In the genomic region with DNA sequence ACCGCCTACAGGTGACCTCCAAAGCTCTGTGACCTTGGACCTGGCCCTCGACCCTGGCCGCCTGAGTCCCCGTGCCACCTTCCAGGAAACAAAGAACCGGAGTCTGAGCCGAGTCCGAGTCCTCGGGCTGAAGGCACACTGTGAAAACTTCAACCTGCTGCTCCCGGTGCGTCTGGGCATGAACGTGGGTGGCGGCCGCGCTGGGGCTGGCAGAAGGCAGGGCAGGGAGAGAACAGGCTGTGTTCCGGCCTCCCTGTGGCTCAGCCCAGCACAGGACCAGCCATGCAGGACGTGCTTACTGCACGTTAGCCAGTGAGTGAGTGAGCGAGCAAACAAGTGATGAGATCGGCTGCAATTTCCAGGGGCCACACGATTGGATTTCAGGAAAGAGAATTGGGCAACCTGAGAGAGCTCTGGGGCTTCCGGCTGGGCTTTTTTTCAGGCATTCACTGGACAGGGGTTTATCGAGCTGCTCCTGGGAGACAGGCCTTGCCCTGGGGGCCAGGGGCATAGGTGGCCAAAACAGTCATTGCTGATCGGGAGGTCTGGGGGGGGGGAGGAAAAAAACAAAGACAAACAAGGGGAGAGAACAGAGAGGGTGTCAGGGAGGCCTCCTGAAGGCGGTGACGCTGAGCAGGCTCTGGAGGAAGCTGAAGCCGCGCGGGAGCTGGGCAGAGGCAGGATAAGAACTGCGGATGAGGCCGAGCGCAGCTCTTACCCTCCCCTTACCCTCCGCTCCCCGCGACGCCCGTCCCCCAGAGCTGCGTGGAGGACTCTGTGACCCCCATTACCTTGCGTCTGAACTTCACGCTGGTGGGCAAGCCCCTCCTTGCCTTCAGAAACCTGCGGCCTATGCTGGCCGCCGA, we compare ENCODE assay signal across 1 cellular context.
TF ChIP-seq lines count a peak whose summit lies in the region.

No MANE protein-coding gene starts in this region.

TF ChIP-seq in HepG2, 621 proteins besides CTCF, POLR2A, EP300 and RAD21 (continued from another document and continues in another):
- TF ChIP-seq, protein P1, sequence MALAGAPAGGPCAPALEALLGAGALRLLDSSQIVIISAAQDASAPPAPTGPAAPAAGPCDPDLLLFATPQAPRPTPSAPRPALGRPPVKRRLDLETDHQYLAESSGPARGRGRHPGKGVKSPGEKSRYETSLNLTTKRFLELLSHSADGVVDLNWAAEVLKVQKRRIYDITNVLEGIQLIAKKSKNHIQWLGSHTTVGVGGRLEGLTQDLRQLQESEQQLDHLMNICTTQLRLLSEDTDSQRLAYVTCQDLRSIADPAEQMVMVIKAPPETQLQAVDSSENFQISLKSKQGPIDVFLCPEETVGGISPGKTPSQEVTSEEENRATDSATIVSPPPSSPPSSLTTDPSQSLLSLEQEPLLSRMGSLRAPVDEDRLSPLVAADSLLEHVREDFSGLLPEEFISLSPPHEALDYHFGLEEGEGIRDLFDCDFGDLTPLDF (CRISPR knock-in tag; IDR thresholded peaks at IDR 0.05), result no peak
- TF ChIP-seq RFX3 (CRISPR knock-in tag; IDR thresholded peaks at IDR 0.05) (no peak), SPEN (CRISPR knock-in tag; IDR thresholded peaks at IDR 0.05; ENCODE audit: low read depth) (peak; percentile 58; the same call in 1 of the 2 replicates), ZBTB14 (CRISPR knock-in tag; IDR thresholded peaks at IDR 0.05) (no peak), ZNF460 (CRISPR knock-in tag; IDR thresholded peaks at IDR 0.05; ENCODE audit: borderline replicate concordance) (peak; percentile 39; the same call in 1 of the 2 replicates), RAD51 (IDR thresholded peaks at IDR 0.05; ENCODE audit: borderline replicate concordance) (no peak), KAT7 (CRISPR knock-in tag; IDR thresholded peaks at IDR 0.05; ENCODE audit: borderline replicate concordance) (no peak), ZNF451 (CRISPR knock-in tag; IDR thresholded peaks at IDR 0.05) (no peak), KDM5B (CRISPR knock-in tag; IDR thresholded peaks at IDR 0.05; ENCODE audit: borderline replicate concordance) (peak; percentile 57; the same call in 1 of the 2 replicates), TMF1 (CRISPR knock-in tag; IDR thresholded peaks at IDR 0.05; ENCODE audit: low read depth) (no peak), NFAT5 (CRISPR knock-in tag; IDR thresholded peaks at IDR 0.05) (no peak; the same call in 1 of the 2 replicates), ZNF790 (CRISPR knock-in tag; IDR thresholded peaks at IDR 0.05; ENCODE audit: borderline replicate concordance) (no peak), PITX1 (CRISPR knock-in tag; IDR thresholded peaks at IDR 0.05) (0 out of 2 replicates have a peak, but pooled peaks have one; percentile 55), ZNF10 (CRISPR knock-in tag; IDR thresholded peaks at IDR 0.05; ENCODE audit: borderline replicate concordance, low read depth) (no peak), CEBPB (IDR thresholded peaks at IDR 0.05; ENCODE audit: borderline replicate concordance, low read depth, low read length) (peak; percentile 83), ZBTB42 (CRISPR knock-in tag; IDR thresholded peaks at IDR 0.05) (peak; percentile 42; the same call in 1 of the 2 replicates), ZNF256 (CRISPR knock-in tag; conservative IDR thresholded peaks at IDR 0.05) (no peak), ADNP (CRISPR knock-in tag; IDR thresholded peaks at IDR 0.05) (no peak), ZNF552 (CRISPR knock-in tag; IDR thresholded peaks at IDR 0.05; ENCODE audit: borderline replicate concordance) (0 out of 2 replicates have a peak, but pooled peaks have one; percentile 40), KDM2A (CRISPR knock-in tag; IDR thresholded peaks at IDR 0.05; ENCODE audit: borderline replicate concordance, low read depth) (no peak), ZNF674 (CRISPR knock-in tag; IDR thresholded peaks at IDR 0.05; ENCODE audit: low read depth) (no peak), ATM (IDR thresholded peaks at IDR 0.05; ENCODE audit: borderline replicate concordance) (no peak), SAP130 (CRISPR knock-in tag; IDR thresholded peaks at IDR 0.05; ENCODE audit: low read depth) (peak; percentile 77), SMARCE1 (IDR thresholded peaks at IDR 0.05; ENCODE audit: borderline replicate concordance) (no peak), ZNF782 (CRISPR knock-in tag; IDR thresholded peaks at IDR 0.05; ENCODE audit: borderline replicate concordance) (no peak), ZFP90 (CRISPR knock-in tag; IDR thresholded peaks at IDR 0.05; ENCODE audit: borderline replicate concordance) (0 out of 2 replicates have a peak, but pooled peaks have one; percentile 66), MEIS1 (CRISPR knock-in tag; IDR thresholded peaks at IDR 0.05; ENCODE audit: borderline replicate concordance) (0 out of 2 replicates have a peak, but pooled peaks have one; percentile 22)
- TF ChIP-seq, protein P2, sequence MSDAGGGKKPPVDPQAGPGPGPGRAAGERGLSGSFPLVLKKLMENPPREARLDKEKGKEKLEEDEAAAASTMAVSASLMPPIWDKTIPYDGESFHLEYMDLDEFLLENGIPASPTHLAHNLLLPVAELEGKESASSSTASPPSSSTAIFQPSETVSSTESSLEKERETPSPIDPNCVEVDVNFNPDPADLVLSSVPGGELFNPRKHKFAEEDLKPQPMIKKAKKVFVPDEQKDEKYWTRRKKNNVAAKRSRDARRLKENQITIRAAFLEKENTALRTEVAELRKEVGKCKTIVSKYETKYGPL (CRISPR knock-in tag; IDR thresholded peaks at IDR 0.05), result no peak
- TF ChIP-seq, protein P3, sequence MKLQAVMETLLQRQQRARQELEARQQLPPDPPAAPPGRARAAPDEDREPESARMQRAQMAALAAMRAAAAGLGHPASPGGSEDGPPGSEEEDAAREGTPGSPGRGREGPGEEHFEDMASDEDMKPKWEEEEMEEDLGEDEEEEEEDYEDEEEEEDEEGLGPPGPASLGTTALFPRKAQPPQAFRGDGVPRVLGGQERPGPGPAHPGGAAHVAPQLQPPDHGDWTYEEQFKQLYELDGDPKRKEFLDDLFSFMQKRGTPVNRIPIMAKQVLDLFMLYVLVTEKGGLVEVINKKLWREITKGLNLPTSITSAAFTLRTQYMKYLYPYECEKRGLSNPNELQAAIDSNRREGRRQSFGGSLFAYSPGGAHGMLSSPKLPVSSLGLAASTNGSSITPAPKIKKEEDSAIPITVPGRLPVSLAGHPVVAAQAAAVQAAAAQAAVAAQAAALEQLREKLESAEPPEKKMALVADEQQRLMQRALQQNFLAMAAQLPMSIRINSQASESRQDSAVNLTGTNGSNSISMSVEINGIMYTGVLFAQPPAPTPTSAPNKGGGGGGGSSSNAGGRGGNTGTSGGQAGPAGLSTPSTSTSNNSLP (IDR thresholded peaks at IDR 0.05; ENCODE audit: low read depth, low read length), result no peak
- TF ChIP-seq, protein P4, sequence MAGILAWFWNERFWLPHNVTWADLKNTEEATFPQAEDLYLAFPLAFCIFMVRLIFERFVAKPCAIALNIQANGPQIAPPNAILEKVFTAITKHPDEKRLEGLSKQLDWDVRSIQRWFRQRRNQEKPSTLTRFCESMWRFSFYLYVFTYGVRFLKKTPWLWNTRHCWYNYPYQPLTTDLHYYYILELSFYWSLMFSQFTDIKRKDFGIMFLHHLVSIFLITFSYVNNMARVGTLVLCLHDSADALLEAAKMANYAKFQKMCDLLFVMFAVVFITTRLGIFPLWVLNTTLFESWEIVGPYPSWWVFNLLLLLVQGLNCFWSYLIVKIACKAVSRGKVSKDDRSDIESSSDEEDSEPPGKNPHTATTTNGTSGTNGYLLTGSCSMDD (CRISPR knock-in tag; IDR thresholded peaks at IDR 0.05), result no peak
- TF ChIP-seq, protein P5, sequence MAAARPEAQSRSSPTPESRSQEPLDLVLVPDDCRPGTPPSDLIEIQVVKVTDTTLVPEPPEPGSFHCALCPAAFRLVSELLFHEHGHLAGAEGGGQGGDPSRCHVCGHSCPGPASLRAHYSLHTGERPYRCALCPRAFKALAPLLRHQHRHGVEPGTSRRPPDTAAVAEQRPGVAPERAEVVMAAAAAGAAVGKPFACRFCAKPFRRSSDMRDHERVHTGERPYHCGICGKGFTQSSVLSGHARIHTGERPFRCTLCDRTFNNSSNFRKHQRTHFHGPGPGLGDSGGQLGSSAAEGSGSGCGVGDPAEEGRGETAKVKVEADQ (CRISPR knock-in tag; IDR thresholded peaks at IDR 0.05; ENCODE audit: borderline replicate concordance), result no peak
- TF ChIP-seq, protein P6, sequence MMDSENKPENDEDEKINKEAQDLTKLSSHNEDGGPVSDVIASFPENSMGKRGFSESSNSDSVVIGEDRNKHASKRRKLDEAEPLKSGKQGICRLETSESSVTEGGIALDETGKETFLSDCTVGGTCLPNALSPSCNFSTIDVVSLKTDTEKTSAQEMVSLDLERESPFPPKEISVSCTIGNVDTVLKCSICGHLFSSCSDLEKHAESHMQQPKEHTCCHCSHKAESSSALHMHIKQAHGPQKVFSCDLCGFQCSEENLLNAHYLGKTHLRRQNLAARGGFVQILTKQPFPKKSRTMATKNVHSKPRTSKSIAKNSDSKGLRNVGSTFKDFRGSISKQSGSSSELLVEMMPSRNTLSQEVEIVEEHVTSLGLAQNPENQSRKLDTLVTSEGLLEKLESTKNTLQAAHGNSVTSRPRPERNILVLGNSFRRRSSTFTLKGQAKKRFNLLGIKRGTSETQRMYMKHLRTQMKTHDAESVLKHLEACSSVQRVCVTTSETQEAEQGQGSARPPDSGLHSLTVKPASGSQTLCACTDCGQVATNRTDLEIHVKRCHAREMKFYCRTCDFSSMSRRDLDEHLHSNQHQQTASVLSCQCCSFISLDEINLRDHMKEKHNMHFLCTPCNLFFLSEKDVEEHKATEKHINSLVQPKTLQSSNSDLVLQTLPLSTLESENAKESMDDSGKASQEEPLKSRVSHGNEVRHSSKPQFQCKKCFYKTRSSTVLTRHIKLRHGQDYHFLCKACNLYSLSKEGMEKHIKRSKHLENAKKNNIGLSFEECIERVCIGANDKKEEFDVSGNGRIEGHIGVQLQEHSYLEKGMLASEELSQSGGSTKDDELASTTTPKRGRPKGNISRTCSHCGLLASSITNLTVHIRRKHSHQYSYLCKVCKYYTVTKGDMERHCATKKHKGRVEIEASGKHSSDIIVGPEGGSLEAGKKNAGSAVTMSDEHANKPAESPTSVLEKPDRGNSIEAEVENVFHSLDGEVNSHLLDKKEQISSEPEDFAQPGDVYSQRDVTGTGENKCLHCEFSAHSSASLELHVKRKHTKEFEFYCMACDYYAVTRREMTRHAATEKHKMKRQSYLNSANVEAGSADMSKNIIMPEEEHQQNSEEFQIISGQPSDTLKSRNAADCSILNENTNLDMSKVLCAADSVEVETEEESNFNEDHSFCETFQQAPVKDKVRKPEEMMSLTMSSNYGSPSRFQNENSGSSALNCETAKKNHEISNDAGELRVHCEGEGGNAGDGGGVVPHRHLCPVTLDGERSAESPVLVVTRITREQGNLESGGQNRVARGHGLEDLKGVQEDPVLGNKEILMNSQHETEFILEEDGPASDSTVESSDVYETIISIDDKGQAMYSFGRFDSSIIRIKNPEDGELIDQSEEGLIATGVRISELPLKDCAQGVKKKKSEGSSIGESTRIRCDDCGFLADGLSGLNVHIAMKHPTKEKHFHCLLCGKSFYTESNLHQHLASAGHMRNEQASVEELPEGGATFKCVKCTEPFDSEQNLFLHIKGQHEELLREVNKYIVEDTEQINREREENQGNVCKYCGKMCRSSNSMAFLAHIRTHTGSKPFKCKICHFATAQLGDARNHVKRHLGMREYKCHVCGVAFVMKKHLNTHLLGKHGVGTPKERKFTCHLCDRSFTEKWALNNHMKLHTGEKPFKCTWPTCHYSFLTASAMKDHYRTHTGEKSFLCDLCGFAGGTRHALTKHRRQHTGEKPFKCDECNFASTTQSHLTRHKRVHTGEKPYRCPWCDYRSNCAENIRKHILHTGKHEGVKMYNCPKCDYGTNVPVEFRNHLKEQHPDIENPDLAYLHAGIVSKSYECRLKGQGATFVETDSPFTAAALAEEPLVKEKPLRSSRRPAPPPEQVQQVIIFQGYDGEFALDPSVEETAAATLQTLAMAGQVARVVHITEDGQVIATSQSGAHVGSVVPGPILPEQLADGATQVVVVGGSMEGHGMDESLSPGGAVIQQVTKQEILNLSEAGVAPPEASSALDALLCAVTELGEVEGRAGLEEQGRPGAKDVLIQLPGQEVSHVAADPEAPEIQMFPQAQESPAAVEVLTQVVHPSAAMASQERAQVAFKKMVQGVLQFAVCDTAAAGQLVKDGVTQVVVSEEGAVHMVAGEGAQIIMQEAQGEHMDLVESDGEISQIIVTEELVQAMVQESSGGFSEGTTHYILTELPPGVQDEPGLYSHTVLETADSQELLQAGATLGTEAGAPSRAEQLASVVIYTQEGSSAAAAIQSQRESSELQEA (CRISPR knock-in tag; IDR thresholded peaks at IDR 0.05; ENCODE audit: not compliant biosample characterization), result no peak
